ENCODE assay signal across 8 cellular contexts in the genomic region with DNA sequence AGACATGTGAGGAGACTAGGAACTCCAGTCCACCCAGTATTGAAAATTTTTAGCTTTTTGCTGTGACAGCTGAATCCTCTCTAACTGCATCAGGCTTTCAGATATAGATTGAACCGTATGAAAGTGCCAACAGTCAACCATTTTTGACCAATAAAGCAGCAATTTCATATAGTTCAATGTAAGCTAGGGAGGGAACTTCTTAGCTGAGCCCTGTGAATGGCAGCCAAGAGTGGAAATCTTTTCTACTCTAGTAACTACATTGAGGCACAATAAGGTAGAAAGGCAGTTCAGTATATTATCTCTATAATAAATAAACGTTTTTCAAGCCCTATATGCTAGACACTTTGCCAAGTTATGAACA.
A peak's percentile ranks its signal among the peaks of the same experiment; 100 is the strongest.
DNase-seq lines count a peak whose midpoint lies in the region; ATAC-seq and TF ChIP-seq lines count a peak whose summit lies in the region.

No MANE protein-coding gene starts in this region.

- no peak overlapping the region for H3K27ac Mint-ChIP-seq in activated naive CD4-positive, alpha-beta T cell treated with anti-CD3 and anti-CD28 coated beads, Interleukin-2, amount 50 U/mL, for 72 hours
- H3K27ac Mint-ChIP-seq in activated CD8-positive, alpha-beta T cell treated with anti-CD3 and anti-CD28 coated beads for 36 hours: no peak overlapping the region
- H3K27ac Mint-ChIP-seq in stimulated activated effector memory CD8-positive, alpha-beta T cell treated with anti-CD3 and anti-CD28 coated beads, Interleukin-12 subunit alpha, Interleukin-12 subunit beta, amount 100 ng/mL, for 72 hours: no peak overlapping the region

- DNase-seq in activated naive CD4-positive, alpha-beta T cell treated with anti-CD3 and anti-CD28 coated beads, Interleukin-2, amount 50 U/mL, for 72 hours (ENCODE audit: low spot score in 2 of 2): no peak
- no peak for DNase-seq in activated naive CD4-positive, alpha-beta T cell treated with anti-CD3 and anti-CD28 coated beads, Interleukin-2, amount 50 U/mL, for 16 hours
- no peak for DNase-seq in activated CD8-positive, alpha-beta T cell treated with anti-CD3 and anti-CD28 coated beads for 36 hours
- DNase-seq in stimulated activated effector memory CD8-positive, alpha-beta T cell treated with anti-CD3 and anti-CD28 coated beads, Interleukin-12 subunit alpha, Interleukin-12 subunit beta, amount 100 ng/mL, for 72 hours (ENCODE audit: low spot score in 2 of 2): no peak
- no peak for DNase-seq in lower leg skin (ENCODE audit: low spot score in 2 of 2)
- DNase-seq in CD1c-positive myeloid dendritic cell (ENCODE audit: extremely low spot score): no peak
- no peak for DNase-seq in islet precursor cell

- no peak overlapping the region for H3K4me3 Mint-ChIP-seq in activated CD8-positive, alpha-beta T cell treated with anti-CD3 and anti-CD28 coated beads for 36 hours
- no peak overlapping the region for H3K4me3 Mint-ChIP-seq in stimulated activated effector memory CD8-positive, alpha-beta T cell treated with anti-CD3 and anti-CD28 coated beads, Interleukin-12 subunit alpha, Interleukin-12 subunit beta, amount 100 ng/mL, for 72 hours

- no peak overlapping the region for H3K4me3 ChIP-seq in lower leg skin (ENCODE audit: low read depth, poor library complexity, severe bottlenecking)

- CTCF ChIA-PET in activated CD8-positive, alpha-beta T cell treated with anti-CD3 and anti-CD28 coated beads for 36 hours (lab: Charles Lee): interaction anchor here (0.5 to 6.2 kb wide), 85 partner anchors 9 to 1066 kb away, joined by 3 to 72 read pairs (median 4); partner anchors contain the start of gene PSMD14

- peaks cover 10% of the 10 kb centered on the region for H3K4me1 Mint-ChIP-seq in activated CD8-positive, alpha-beta T cell treated with anti-CD3 and anti-CD28 coated beads for 36 hours (ENCODE audit: low read depth)
- H3K4me1 Mint-ChIP-seq in stimulated activated effector memory CD8-positive, alpha-beta T cell treated with anti-CD3 and anti-CD28 coated beads, Interleukin-12 subunit alpha, Interleukin-12 subunit beta, amount 100 ng/mL, for 72 hours: peaks cover 7% of the 10 kb centered on the region

- TF ChIP-seq CTCF in activated CD8-positive, alpha-beta T cell treated with anti-CD3 and anti-CD28 coated beads for 36 hours (IDR thresholded peaks at IDR 0.05): peak; percentile 61
- no peak for TF ChIP-seq CTCF in lower leg skin (IDR thresholded peaks at IDR 0.05)

- H3K27me3 Mint-ChIP-seq in activated CD8-positive, alpha-beta T cell treated with anti-CD3 and anti-CD28 coated beads for 36 hours: peaks cover 1% of the 10 kb centered on the region

- H3K9me3 Mint-ChIP-seq in activated naive CD4-positive, alpha-beta T cell treated with anti-CD3 and anti-CD28 coated beads, Interleukin-2, amount 50 U/mL, for 72 hours: no peaks in the 10 kb centered on the region
- H3K9me3 Mint-ChIP-seq in activated CD8-positive, alpha-beta T cell treated with anti-CD3 and anti-CD28 coated beads for 36 hours: no peaks in the 10 kb centered on the region
- H3K9me3 Mint-ChIP-seq in stimulated activated effector memory CD8-positive, alpha-beta T cell treated with anti-CD3 and anti-CD28 coated beads, Interleukin-12 subunit alpha, Interleukin-12 subunit beta, amount 100 ng/mL, for 72 hours: no peaks in the 10 kb centered on the region

- WGBS in lower leg skin, 2 donors: 8 to 25% methylated on average over 2 of the region's 2 CpGs

- no peak for TF ChIP-seq POLR2A in lower leg skin (IDR thresholded peaks at IDR 0.05)

- H3K36me3 Mint-ChIP-seq in activated naive CD4-positive, alpha-beta T cell treated with anti-CD3 and anti-CD28 coated beads, Interleukin-2, amount 50 U/mL, for 72 hours: no peaks in the 10 kb centered on the region
- no peaks in the 10 kb centered on the region for H3K36me3 Mint-ChIP-seq in activated CD8-positive, alpha-beta T cell treated with anti-CD3 and anti-CD28 coated beads for 36 hours (ENCODE audit: low read depth)
- H3K36me3 Mint-ChIP-seq in stimulated activated effector memory CD8-positive, alpha-beta T cell treated with anti-CD3 and anti-CD28 coated beads, Interleukin-12 subunit alpha, Interleukin-12 subunit beta, amount 100 ng/mL, for 72 hours: no peaks in the 10 kb centered on the region

- peak; percentile 43 to 44 for ATAC-seq in activated naive CD4-positive, alpha-beta T cell treated with anti-CD3 and anti-CD28 coated beads, Interleukin-2, amount 50 U/mL, for 72 hours
- peak; percentile 38 for ATAC-seq in HG02981 (IDR thresholded peaks at IDR 0.05; ENCODE audit: unreplicated experiment)
- peak; percentile 25 for ATAC-seq in activated CD8-positive, alpha-beta T cell treated with anti-CD3 and anti-CD28 coated beads for 36 hours
- peak; percentile 49 for ATAC-seq in stimulated activated effector memory CD8-positive, alpha-beta T cell treated with anti-CD3 and anti-CD28 coated beads, Interleukin-12 subunit alpha, Interleukin-12 subunit beta, amount 100 ng/mL, for 72 hours

- intact Hi-C loops in activated CD8-positive, alpha-beta T cell treated with anti-CD3 and anti-CD28 coated beads for 36 hours (cut with micrococcal nuclease): no loop called here
- intact Hi-C loops in lower leg skin (cut with DNase I; ENCODE audit: low total_unique reads): no loop called here

- POLR2A ChIA-PET in activated CD8-positive, alpha-beta T cell treated with anti-CD3 and anti-CD28 coated beads for 36 hours (lab: Charles Lee): interaction anchor here (1.2 kb wide), 1 partner anchor 12 kb away, joined by 3 read pairs; no protein-coding TSS in a partner anchor
